ENCODE assay signal across 10 cellular contexts in genomic region chr12:75560167-75560566, GRCh38. TPM values are rescaled to one million over a fixed set of nuclear protein-coding genes. Genes with fewer than 3 reads are reported as not detected.
DNase-seq lines count a peak whose midpoint lies in the region; ATAC-seq and FAIRE-seq lines count a peak whose summit lies in the region.
"Had no signal": no experiment of that assay in that cellular context is flagged by ENCODE, and none has a peak within 500 bp of the region (broad histone marks: within the 10 kb centered on the region; RNA-seq: fewer than 3 reads in every experiment).

No MANE protein-coding gene starts in this region.

- DNase-seq in A172 (ENCODE audit: low spot score) (peak; percentile 9), RCC 7860 (ENCODE audit: low spot score) (peak; percentile 37), left cardiac atrium (no peak), ecto neural progenitor cell (ENCODE audit: low spot score) (no peak), mesenteric fat pad (ENCODE audit: low spot score) (no peak)
- DNase-seq in activated CD4-positive, alpha-beta T cell treated with anti-CD3 and anti-CD28 coated beads for 48 hours, result no peak

- no peak for FAIRE-seq in RCC 7860 (lab: Jason Lieb, UNC)
- FAIRE-seq: islet of Langerhans, TTC549 had no signal

- intact Hi-C loops in left cardiac atrium (cut with DNase I), result loop anchor here in 1 of 2 donors (10.0 kb wide), 1 partner anchor 375 kb away; no protein-coding TSS in a partner anchor

- ATAC-seq in GM19351 (IDR thresholded peaks at IDR 0.05; ENCODE audit: unreplicated experiment) (peak; percentile 69), left cardiac atrium (peak; percentile 69 to 77), HG02870 (IDR thresholded peaks at IDR 0.05; ENCODE audit: unreplicated experiment) (no peak)

RNA-seq across cellular contexts. Expression of gene KRR1, which starts 48.8 kb away (rescaled TPM):
- 56.5 and 64.7 TPM in 2 replicates for total RNA-seq in A172 (2014; rRNA removed; shearing (Covaris generic))
- 10 to 100 TPM; 30.0 to 37.9 TPM for total RNA-seq in left cardiac atrium
- 39.8 TPM for total RNA-seq in mesenteric fat pad

Comparison
In these comparisons a context has a peak if more than half of its experiments do, and no peak if none do; other contexts are left out.
1. DNase-seq: peak in A172 (single experiment) and RCC 7860 (single experiment); none in left cardiac atrium (single experiment), activated CD4-positive, alpha-beta T cell treated with anti-CD3 and anti-CD28 coated beads for 48 hours (single experiment), ecto neural progenitor cell (single experiment) and mesenteric fat pad (single experiment).